Comparison of ENCODE assay signal across 26 cellular contexts in genomic region chr1:175377394-175377793, GRCh38.
"Had no signal": no experiment of that assay in that cellular context is flagged by ENCODE, and none has a peak within 500 bp of the region (broad histone marks: within the 10 kb centered on the region; RNA-seq: fewer than 3 reads in every experiment).

No MANE protein-coding gene starts in this region.

- H3K4me2 ChIP-seq: smooth muscle cell had no signal

- H3K4me3 ChIP-seq: gastrocnemius medialis, lung, mucosa of descending colon, pancreas, smooth muscle cell, suprapubic skin, transverse colon, upper lobe of right lung, uterus had no signal

- H3K4me1 ChIP-seq: gastrocnemius medialis, suprapubic skin, transverse colon, upper lobe of right lung, uterus had no signal

- H3K36me3 ChIP-seq: gastrocnemius medialis, neutrophil, pancreas, suprapubic skin, transverse colon, upper lobe of right lung, uterus had no signal

- H3K27me3 ChIP-seq: gastrocnemius medialis, pancreas, transverse colon, upper lobe of right lung, uterus had no signal

- ATAC-seq: effector memory CD8-positive, alpha-beta T cell; gastrocnemius medialis; left lobe of liver; mucosa of descending colon; natural killer cell treated with Interleukin-12 subunit alpha and Interleukin-12 subunit beta and Interleukin-15 and Interleukin-18, amount 100 ng/mL, for 72 hours; pancreas; sciatic nerve; stimulated activated naive CD8-positive, alpha-beta T cell treated with anti-CD3 and anti-CD28 coated beads, Interleukin-15, amount 100 ng/mL, for 72 hours; upper lobe of right lung had no signal

- DNase-seq: cortex of kidney; effector memory CD8-positive, alpha-beta T cell; foreskin fibroblast; gastrocnemius medialis; head of caudate nucleus; kidney; mucosa of descending colon; naive B cell; pancreas; stimulated activated CD4-positive, alpha-beta T cell treated with anti-CD3 and anti-CD28 coated beads, Interleukin-12 subunit alpha, Interleukin-12 subunit beta, amount 100 ng/mL, for 4 hours; stimulated activated CD4-positive, alpha-beta T cell treated with anti-CD3 and anti-CD28 coated beads, Interleukin-1b, Interleukin-23, amount 100 ng/mL, for 48 hours; stimulated activated CD4-positive, alpha-beta T cell treated with anti-CD3 and anti-CD28 coated beads, Interleukin-4, amount 100 ng/mL, for 1 hour; stimulated activated CD8-positive, alpha-beta memory T cell treated with anti-CD3 and anti-CD28 coated beads, Interleukin-4, amount 100 ng/mL, for 48 hours; stimulated activated naive CD4-positive, alpha-beta T cell; stimulated activated naive CD8-positive, alpha-beta T cell treated with anti-CD3 and anti-CD28 coated beads, Interleukin-15, amount 100 ng/mL, for 72 hours; transverse colon; upper lobe of right lung; uterus had no signal

- FAIRE-seq: endometrium, kidney, pancreas had no signal

- H3K9me3 ChIP-seq: gastrocnemius medialis, mucosa of descending colon, neutrophil, pancreas, suprapubic skin, transverse colon, upper lobe of right lung, uterus had no signal

- H3K27ac ChIP-seq: gastrocnemius medialis, neutrophil, pancreas, suprapubic skin, transverse colon, upper lobe of right lung, uterus had no signal
